Comparison of ENCODE assay signal across 1 cellular context in genomic region chr5:173057062-173057924, GRCh38.
TF ChIP-seq lines count a peak whose summit lies in the region.

No MANE protein-coding gene starts in this region.

TF ChIP-seq in K562, 482 proteins besides CTCF, POLR2A, EP300 and RAD21 (continued from another document and continues in another):
- TF ChIP-seq CHD2 (IDR thresholded peaks at IDR 0.05; ENCODE audit: low read depth, low read length) (peak; percentile 85), MYC (IDR thresholded peaks at IDR 0.05; ENCODE audit: low read depth, low read length) (peak; percentile 70; the same call in 1 of the 2 replicates), MYC (CRISPR knock-in tag; IDR thresholded peaks at IDR 0.05; ENCODE audit: borderline replicate concordance, low read depth) (peak; percentile 30; the same call in 1 of the 2 replicates), MLLT1 (IDR thresholded peaks at IDR 0.05) (peak in 1 of 2 experiments; percentile 79; a peak in 1 of 4 replicates), KLF6 (CRISPR knock-in tag; IDR thresholded peaks at IDR 0.05; ENCODE audit: borderline replicate concordance) (peak; percentile 24; the same call in 1 of the 2 replicates), DMBX1 (CRISPR knock-in tag; IDR thresholded peaks at IDR 0.05; ENCODE audit: borderline replicate concordance) (no peak), HDAC2 (IDR thresholded peaks at IDR 0.05) (peak; percentile 63), ZNF655 (CRISPR knock-in tag; IDR thresholded peaks at IDR 0.05) (no peak), ESRRA (IDR thresholded peaks at IDR 0.05; ENCODE audit: borderline replicate concordance, low read depth) (peak; percentile 59; the same call in 1 of the 2 replicates), YY1 (IDR thresholded peaks at IDR 0.05; ENCODE audit: borderline replicate concordance in 1 of 3, control insufficient read depth in 1 of 3, extremely low read depth in 1 of 3, insufficient read depth in 3 of 3, insufficient read length in 1 of 3, insufficient replicate concordance in 2 of 3, low read depth in 1 of 3, low read length in 2 of 3) (peak; percentile 64 to 92 (median 91)), ETS1 (conservative IDR thresholded peaks at IDR 0.05; ENCODE audit: control insufficient read depth, low read depth, low read length) (no peak), ZBTB26 (CRISPR knock-in tag; IDR thresholded peaks at IDR 0.05) (no peak), THRAP3 (IDR thresholded peaks at IDR 0.05; ENCODE audit: borderline replicate concordance) (no peak), ZFX (CRISPR knock-in tag; IDR thresholded peaks at IDR 0.05) (peak; percentile 65), ZNF707 (CRISPR knock-in tag; conservative IDR thresholded peaks at IDR 0.05) (no peak), ZBTB43 (CRISPR knock-in tag; IDR thresholded peaks at IDR 0.05) (no peak), GABPB1 (CRISPR knock-in tag; IDR thresholded peaks at IDR 0.05) (peak; percentile 85), VEZF1 (CRISPR knock-in tag; IDR thresholded peaks at IDR 0.05) (peak; percentile 83), SMC3 (conservative IDR thresholded peaks at IDR 0.05; ENCODE audit: insufficient read depth, low read depth, low read length) (no peak), JUND (IDR thresholded peaks at IDR 0.05; ENCODE audit: borderline replicate concordance, low read depth, low read length) (peak; percentile 35; the same call in 1 of the 2 replicates), JUND (tag; IDR thresholded peaks at IDR 0.05; ENCODE audit: borderline replicate concordance, low read depth, low read length) (no peak), TRIM28 (IDR thresholded peaks at IDR 0.05) (peak; percentile 77; the same call in 1 of the 2 replicates), UBTF (IDR thresholded peaks at IDR 0.05; ENCODE audit: borderline replicate concordance in 1 of 2, low read depth in 2 of 2, low read length in 2 of 2) (peak in 1 of 2 experiments; percentile 60; a peak in 1 of 4 replicates), RCOR1 (IDR thresholded peaks at IDR 0.05; ENCODE audit: borderline replicate concordance in 1 of 2, low read depth in 2 of 2, low read length in 2 of 2) (peak; percentile 23 to 38; a peak in 2 of 4 replicates), SIN3A (IDR thresholded peaks at IDR 0.05; ENCODE audit: borderline replicate concordance in 2 of 2, control insufficient read depth in 1 of 2, low read depth in 2 of 2, low read length in 2 of 2) (peak in 1 of 2 experiments; percentile 59; a peak in 2 of 4 replicates), ARNT (IDR thresholded peaks at IDR 0.05) (0 out of 4 replicates have a peak, but pooled peaks have one; percentile 45 to 51), SIN3B (IDR thresholded peaks at IDR 0.05; ENCODE audit: low read depth) (no peak), MTA2 (IDR thresholded peaks at IDR 0.05; ENCODE audit: low read depth) (no peak), ZFPM2 (CRISPR knock-in tag; IDR thresholded peaks at IDR 0.05) (0 out of 2 replicates have a peak, but pooled peaks have one; percentile 57), ZEB2 (IDR thresholded peaks at IDR 0.05) (0 out of 2 replicates have a peak, but pooled peaks have one; percentile 20), FOS (IDR thresholded peaks at IDR 0.05; ENCODE audit: extremely low read depth, insufficient read length) (peak; percentile 96), ZNF511 (CRISPR knock-in tag; IDR thresholded peaks at IDR 0.05) (no peak), ID3 (CRISPR knock-in tag; IDR thresholded peaks at IDR 0.05) (no peak), ID3 (tag; IDR thresholded peaks at IDR 0.05) (peak; percentile 63; the same call in 1 of the 2 replicates), TFAP4 (CRISPR knock-in tag; IDR thresholded peaks at IDR 0.05; ENCODE audit: borderline replicate concordance) (peak; percentile 75), GATAD2A (IDR thresholded peaks at IDR 0.05) (0 out of 2 replicates have a peak, but pooled peaks have one; percentile 54), U2AF1 (optimal IDR thresholded peaks at IDR 0.05; ENCODE audit: low read depth, low read length) (no peak), SAP30 (IDR thresholded peaks at IDR 0.05; ENCODE audit: borderline replicate concordance, insufficient read depth, low read depth, low read length, poor library complexity, severe bottlenecking) (peak; percentile 60), HCFC1 (IDR thresholded peaks at IDR 0.05; ENCODE audit: low read depth, low read length) (peak; percentile 65), ETV5 (CRISPR knock-in tag; IDR thresholded peaks at IDR 0.05; ENCODE audit: low read depth) (peak; percentile 65), CREB3L1 (IDR thresholded peaks at IDR 0.05; ENCODE audit: borderline replicate concordance, low read depth) (peak; percentile 40; the same call in 1 of the 2 replicates), EGR1 (conservative IDR thresholded peaks at IDR 0.05) (peak; percentile 59), ELK3 (CRISPR knock-in tag; IDR thresholded peaks at IDR 0.05) (no peak), SMARCE1 (IDR thresholded peaks at IDR 0.05) (no peak), CBX2 (IDR thresholded peaks at IDR 0.05; ENCODE audit: insufficient read depth, low read length, poor library complexity, severe bottlenecking) (no peak), HNRNPUL1 (IDR thresholded peaks at IDR 0.05; ENCODE audit: low read length) (no peak)
